In genomic region chr2:88471083-88471942, GRCh38 we compare ENCODE assay signal across 16 cellular contexts. TPM values are rescaled to one million over a fixed set of nuclear protein-coding genes. Genes with fewer than 3 reads are reported as not detected.
DNase-seq lines count a peak whose midpoint lies in the region; ATAC-seq and TF ChIP-seq lines count a peak whose summit lies in the region.
"Had no signal": no experiment of that assay in that cellular context is flagged by ENCODE, and none has a peak within 500 bp of the region (broad histone marks: within the 10 kb centered on the region; RNA-seq: fewer than 3 reads in every experiment).

No MANE protein-coding gene starts in this region.

- peaks cover 40% of the 10 kb centered on the region for H3K4me1 Mint-ChIP-seq in WTC11

- peak; percentile 68 for ATAC-seq in WTC11
- ATAC-seq in left lung, result peak; percentile 88
- ATAC-seq: SK-N-SH treated with all-trans-retinoic acid at 6 μM for 48 hours had no signal

- peak overlapping the region; percentile 86 for H3K27ac Mint-ChIP-seq in WTC11

- peak; percentile 75 for DNase-seq in DMS53 treated with DMSO at 0.1 percent for 48 hours (lab: John Stamatoyannopoulos, UW; ENCODE audit: unreplicated experiment)
- DNase-seq in WTC11 (ENCODE audit: low spot score), result no peak
- DNase-seq in left lung, result no peak
- no peak for DNase-seq in WERI-Rb-1
- no peak for DNase-seq in NCI-H82 treated with DMSO at 0.1 percent for 48 hours (lab: John Stamatoyannopoulos, UW; ENCODE audit: unreplicated experiment)
- DNase-seq in GDM1 (lab: John Stamatoyannopoulos, UW), result no peak
- DNase-seq: C1 segment of cervical spinal cord, MM.1S, NCI-H1105, NCI-H1694, NCI-H226, NCI-H69, SHP77, T-helper 1 cell had no signal

- TF ChIP-seq CTCF in WTC11 (IDR thresholded peaks at IDR 0.05) (no peak), left lung (IDR thresholded peaks at IDR 0.05) (no peak), WERI-Rb-1 (IDR thresholded peaks at IDR 0.05; ENCODE audit: low read depth, low read length) (no peak)

- intact Hi-C loops in left lung (cut with DNase I), result no loop called here

- H3K9me3 Mint-ChIP-seq in WTC11, result no peaks in the 10 kb centered on the region

- POLR2A ChIA-PET in WTC11 (lab: Charles Lee), result no interaction called here

- no peaks in the 10 kb centered on the region for H3K27me3 ChIP-seq in HUES48 (ENCODE audit: control insufficient read depth, insufficient read depth, low read length)
- peaks cover 0 to 19% of the 10 kb centered on the region in 2 donors for H3K27me3 ChIP-seq in left lung
- H3K27me3 ChIP-seq in WERI-Rb-1 (ENCODE audit: insufficient read depth, low read depth, severe bottlenecking), result peaks cover 72% of the 10 kb centered on the region

- CTCF ChIA-PET in WTC11 (lab: Charles Lee), result interaction anchor here (0.8 to 1.4 kb wide), 4 partner anchors 11 to 83 kb away, joined by 3 to 5 read pairs (median 3); no protein-coding TSS in a partner anchor

- peak overlapping the region; percentile 52 for H3K4me3 Mint-ChIP-seq in WTC11

- no peaks in the 10 kb centered on the region for H3K36me3 Mint-ChIP-seq in WTC11

- no peaks in the 10 kb centered on the region for H3K36me3 ChIP-seq in HUES48 (ENCODE audit: control insufficient read depth, insufficient read depth, low read length)
- H3K36me3 ChIP-seq in left lung, result no peaks in the 10 kb centered on the region
- H3K36me3 ChIP-seq in WERI-Rb-1, result no peaks in the 10 kb centered on the region

- H3K4me1 ChIP-seq in HUES48 (ENCODE audit: control insufficient read depth, insufficient read depth, low read length) (peaks cover 24% of the 10 kb centered on the region), left lung (no peaks in the 10 kb centered on the region)

- no peak overlapping the region for H3K9ac ChIP-seq in HUES48 (ENCODE audit: low read depth, low read length)

- H3K9me3 ChIP-seq in HUES48 (ENCODE audit: control insufficient read depth, insufficient read depth, low read length), result no peaks in the 10 kb centered on the region
- H3K9me3 ChIP-seq in left lung, result no peaks in the 10 kb centered on the region
- no peaks in the 10 kb centered on the region for H3K9me3 ChIP-seq in WERI-Rb-1 (ENCODE audit: severe bottlenecking)

- H3K27ac ChIP-seq in HUES48 (ENCODE audit: low read depth, low read length) (peak overlapping the region; percentile 44), left lung (no peak overlapping the region), WERI-Rb-1 (no peak overlapping the region)

- H3K4me3 ChIP-seq in HUES48 (ENCODE audit: low read depth, low read length), result peak overlapping the region; percentile 20; the same call in 1 of the 2 replicates
- H3K4me3 ChIP-seq in left lung, result no peak overlapping the region
- no peak overlapping the region for H3K4me3 ChIP-seq in WERI-Rb-1 (ENCODE audit: low read depth, low read length)

- H3K27me3 Mint-ChIP-seq in WTC11 (ENCODE audit: low read depth), result no peaks in the 10 kb centered on the region; the same call in none of the 2 replicates

TF ChIP-seq in WTC11, 78 proteins besides CTCF, POLR2A, EP300 and RAD21:
- TF ChIP-seq EMX1 (CRISPR knock-in tag; IDR thresholded peaks at IDR 0.05) (no peak), TEAD1 (CRISPR knock-in tag; IDR thresholded peaks at IDR 0.05) (0 out of 2 replicates have a peak, but pooled peaks have one; percentile 31), SP1 (CRISPR knock-in tag; conservative IDR thresholded peaks at IDR 0.05) (0 out of 2 replicates have a peak, but pooled peaks have one; percentile 26), ZNF219 (CRISPR knock-in tag; IDR thresholded peaks at IDR 0.05; ENCODE audit: borderline replicate concordance) (no peak)

RNA-seq across cellular contexts. Expression of gene FOXI3, which starts 18.8 kb away (rescaled TPM):
- 13.4 to 14.0 TPM (median 13.5 TPM) in 3 replicates for total RNA-seq in WTC11 (2021)
- total RNA-seq in left lung, result not detected

Comparison
In these comparisons a context has a peak if more than half of its experiments do, and no peak if none do; other contexts are left out.
1. RNA of gene FOXI3, which starts 18.8 kb away (total RNA-seq): 13.4 to 14.0 TPM in WTC11; not detected in left lung; every median in the first group is over 10 times any median in the second.